ENCODE assay signal across 7 cellular contexts in the genomic region with DNA sequence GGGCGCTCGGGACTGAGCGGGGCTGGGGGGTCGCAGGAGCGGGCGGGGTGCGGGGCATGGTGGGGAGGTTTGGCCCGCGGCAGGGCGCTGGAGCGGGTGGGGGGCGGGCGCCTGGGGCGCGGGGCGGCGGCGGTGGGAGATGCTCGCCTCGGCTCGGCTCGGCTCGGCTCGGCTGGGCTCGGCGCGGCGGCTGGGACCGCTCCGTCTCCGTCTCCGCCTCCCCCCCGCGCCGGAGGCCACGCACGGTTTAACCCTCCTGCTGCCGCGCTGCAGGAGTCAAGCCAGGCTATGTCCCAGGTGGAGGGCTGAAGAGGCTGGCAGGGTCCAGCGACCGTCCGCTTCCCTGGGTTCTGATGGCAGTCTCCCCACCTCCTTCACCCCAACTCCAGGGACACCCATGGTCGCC. TPM values are rescaled to one million over a fixed set of nuclear protein-coding genes. Genes with fewer than 3 reads are reported as not detected.
DNase-seq lines count a peak whose midpoint lies in the region; ATAC-seq, FAIRE-seq and TF ChIP-seq lines count a peak whose summit lies in the region.

A gene with protein sequence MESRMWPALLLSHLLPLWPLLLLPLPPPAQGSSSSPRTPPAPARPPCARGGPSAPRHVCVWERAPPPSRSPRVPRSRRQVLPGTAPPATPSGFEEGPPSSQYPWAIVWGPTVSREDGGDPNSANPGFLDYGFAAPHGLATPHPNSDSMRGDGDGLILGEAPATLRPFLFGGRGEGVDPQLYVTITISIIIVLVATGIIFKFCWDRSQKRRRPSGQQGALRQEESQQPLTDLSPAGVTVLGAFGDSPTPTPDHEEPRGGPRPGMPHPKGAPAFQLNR (minus strand): TSS at position 170 of the 406 bp plus-strand sequence. CDS start 2,754 bp downstream, outside the sequence.

- peak; percentile 55 for ATAC-seq in activated B cell treated with CpG ODN at 0.5 μM for 24 hours (ENCODE audit: low read depth)
- peak; percentile 60 for ATAC-seq in left lobe of liver
- ATAC-seq in GM21423 (IDR thresholded peaks at IDR 0.05; ENCODE audit: unreplicated experiment) = no peak
- ATAC-seq in GM19328 (IDR thresholded peaks at IDR 0.05; ENCODE audit: unreplicated experiment) = no peak

- no peak within 1 kb of the TSS for H3K27ac Mint-ChIP-seq in activated B cell treated with CpG ODN at 0.5 μM for 24 hours

- peak; percentile 90 for FAIRE-seq in HTR-8/SVneo (lab: Jason Lieb, UNC)

- peaks cover 54% of the 10 kb centered on the region for H3K4me1 Mint-ChIP-seq in activated B cell treated with CpG ODN at 0.5 μM for 24 hours

- H3K27me3 Mint-ChIP-seq in activated B cell treated with CpG ODN at 0.5 μM for 24 hours = peaks cover 38% of the 10 kb centered on the region

- CTCF ChIA-PET in activated B cell treated with CpG ODN at 0.5 μM for 24 hours (lab: Charles Lee) = no interaction called here

- intact Hi-C loops in activated B cell treated with CpG ODN at 0.5 μM for 24 hours (cut with micrococcal nuclease) = no loop called here

- POLR2A ChIA-PET in activated B cell treated with CpG ODN at 0.5 μM for 24 hours (lab: Charles Lee) = interaction anchor here (2.7 kb wide), 1 partner anchor 12 kb away, joined by 23 read pairs; the partner anchor contains the start of gene ZNF384

- no peaks in the 10 kb centered on the region for H3K9me3 Mint-ChIP-seq in activated B cell treated with CpG ODN at 0.5 μM for 24 hours

- DNase-seq in HTR-8/SVneo (ENCODE audit: insufficient read length, low spot score) = peak; percentile 67
- DNase-seq in activated B cell treated with CpG ODN at 0.5 μM for 24 hours = peak; percentile 52
- peak; percentile 55 for DNase-seq in central memory CD4-positive, alpha-beta T cell
- no peak for DNase-seq in left lobe of liver (ENCODE audit: low spot score)
- peak; percentile 16 to 43 for DNase-seq in stimulated activated CD4-positive, alpha-beta T cell treated with anti-CD3 and anti-CD28 coated beads, Interleukin-4, amount 100 ng/mL, for 48 hours (ENCODE audit: low read depth in 2 of 2)

- TF ChIP-seq CTCF in activated B cell treated with CpG ODN at 0.5 μM for 24 hours (IDR thresholded peaks at IDR 0.05) = no peak

- H3K36me3 Mint-ChIP-seq in activated B cell treated with CpG ODN at 0.5 μM for 24 hours (ENCODE audit: low read depth) = no peaks in the 10 kb centered on the region

- peak within 1 kb of the TSS; percentile 77 for H3K4me3 Mint-ChIP-seq in activated B cell treated with CpG ODN at 0.5 μM for 24 hours

RNA-seq across cellular contexts. Expression of the gene that starts here (rescaled TPM):
- 0.24 and 0.40 TPM in 2 replicates for total RNA-seq in activated B cell treated with CpG ODN at 0.5 μM for 24 hours
- total RNA-seq in left lobe of liver = not detected

Comparison
In these comparisons a context has a peak if more than half of its experiments do, and no peak if none do; other contexts are left out.
1. Peak in DNase-seq and ATAC-seq in activated B cell treated with CpG ODN at 0.5 μM for 24 hours; RNA of the gene not detected or under 1 TPM.
2. Peak in ATAC-seq in left lobe of liver; RNA of the gene not detected or under 1 TPM.